ENCODE assay signal across 12 cellular contexts in genomic region chr14:58353516-58354299, GRCh38. TPM values are rescaled to one million over a fixed set of nuclear protein-coding genes. Genes with fewer than 3 reads are reported as not detected.
DNase-seq lines count a peak whose midpoint lies in the region; ATAC-seq and TF ChIP-seq lines count a peak whose summit lies in the region.
"Had no signal": no experiment of that assay in that cellular context is flagged by ENCODE, and none has a peak within 500 bp of the region (broad histone marks: within the 10 kb centered on the region; RNA-seq: fewer than 3 reads in every experiment).

No MANE protein-coding gene starts in this region.

- no peaks in the 10 kb centered on the region for H3K79me2 ChIP-seq in H9 (ENCODE audit: insufficient read depth, low read length)

- TF ChIP-seq CTCF in left ventricle myocardium inferior (IDR thresholded peaks at IDR 0.05; ENCODE audit: borderline replicate concordance) (no peak), vagina (IDR thresholded peaks at IDR 0.05) (no peak), uterus (IDR thresholded peaks at IDR 0.05) (no peak), H9 (conservative IDR thresholded peaks at IDR 0.05) (no peak)

- H3K79me1 ChIP-seq in H9 (ENCODE audit: insufficient read depth, low read depth, low read length, poor library complexity, severe bottlenecking) = no peaks in the 10 kb centered on the region

- no peak overlapping the region for H3K18ac ChIP-seq in H9 (ENCODE audit: insufficient read length, low read depth, low read length)

- no peak for DNase-seq in left ventricle myocardium inferior
- no peak for DNase-seq in left ventricle myocardium superior
- DNase-seq in left lobe of liver (ENCODE audit: low spot score) = no peak
- no peak for DNase-seq in vagina (ENCODE audit: extremely low spot score in 2 of 2)
- no peak for DNase-seq in uterus
- DNase-seq in H9 = no peak
- no peak for DNase-seq in NCI-H187 (lab: John Stamatoyannopoulos, UW)
- DNase-seq: activated CD8-positive, alpha-beta memory T cell treated with anti-CD3 and anti-CD28 coated beads, Interleukin-2, amount 50 U/mL, for 4 hours; DMS79 treated with DMSO at 0.1 percent for 48 hours had no signal

- no peak overlapping the region for H4K5ac ChIP-seq in H9 (ENCODE audit: insufficient read length, low read depth, low read length)

- H2BK15ac ChIP-seq in H9 (ENCODE audit: low read depth, low read length) = no peak overlapping the region

- H2BK5ac ChIP-seq in H9 (ENCODE audit: insufficient read length, low read length) = no peak overlapping the region

- peak overlapping the region; percentile 71 for H3K4me3 Mint-ChIP-seq in activated naive CD8-positive, alpha-beta T cell
- no peak overlapping the region for H3K4me3 Mint-ChIP-seq in H9

- H3K23me2 ChIP-seq in H9 (ENCODE audit: insufficient read length, low read depth, low read length, poor library complexity, severe bottlenecking) = no peaks in the 10 kb centered on the region

- H3K4me1 ChIP-seq in left ventricle myocardium inferior (peaks cover 13% of the 10 kb centered on the region), vagina (peaks cover 17% of the 10 kb centered on the region), uterus (no peaks in the 10 kb centered on the region), H9 (ENCODE audit: insufficient read depth, low read length) (no peaks in the 10 kb centered on the region)

- H3K36me3 ChIP-seq in left ventricle myocardium inferior (peaks cover 78% of the 10 kb centered on the region), vagina (peaks cover 0 to 25% of the 10 kb centered on the region in 2 donors), uterus (no peaks in the 10 kb centered on the region)

- peak overlapping the region; percentile 84 for H3K27ac Mint-ChIP-seq in activated naive CD8-positive, alpha-beta T cell
- H3K27ac Mint-ChIP-seq in H9 = no peak overlapping the region

- peak overlapping the region; percentile 1 for H3K27ac ChIP-seq in left ventricle myocardium inferior (replicated peaks)
- peak overlapping the region; percentile 4 for H3K27ac ChIP-seq in vagina
- H3K27ac ChIP-seq in uterus = peak overlapping the region in 1 of 2 donors; percentile 46
- no peak overlapping the region for H3K27ac ChIP-seq in H9 (ENCODE audit: insufficient read length, low read depth, low read length)

- no peak overlapping the region for H2BK12ac ChIP-seq in H9 (ENCODE audit: insufficient read length, low read depth, low read length)

- H2AFZ ChIP-seq in H9 (ENCODE audit: low read length) = no peak overlapping the region

- peaks cover 26% of the 10 kb centered on the region for H3K4me1 Mint-ChIP-seq in activated naive CD8-positive, alpha-beta T cell (ENCODE audit: low read depth)
- H3K4me1 Mint-ChIP-seq in H9 = no peaks in the 10 kb centered on the region

- H3K9me3 Mint-ChIP-seq in activated naive CD8-positive, alpha-beta T cell (ENCODE audit: low read depth) = no peaks in the 10 kb centered on the region
- no peaks in the 10 kb centered on the region for H3K9me3 Mint-ChIP-seq in H9

- intact Hi-C loops in left ventricle myocardium inferior (cut with micrococcal nuclease) (no loop called here), left ventricle myocardium superior (cut with micrococcal nuclease) (no loop called here), vagina (cut with DNase I) (no loop called here), uterus (cut with DNase I; ENCODE audit: low total_unique reads) (no loop called here)

- H3T11ph ChIP-seq in H9 (ENCODE audit: low read length) = no peak overlapping the region

- TF ChIP-seq POLR2A in vagina (IDR thresholded peaks at IDR 0.05) (no peak), uterus (IDR thresholded peaks at IDR 0.05) (no peak)

- no peak overlapping the region for H2BK120ac ChIP-seq in H9 (ENCODE audit: low read depth, low read length, poor library complexity, severe bottlenecking)

- peaks cover 14% of the 10 kb centered on the region for H3K36me3 Mint-ChIP-seq in activated naive CD8-positive, alpha-beta T cell
- H3K36me3 Mint-ChIP-seq in H9 (ENCODE audit: insufficient read depth in 1 of 3, low read depth in 3 of 3) = peaks cover 5 to 33% (median 25%) of the 10 kb centered on the region in 3 experiments; a peak in 6 of 7 replicates

- ATAC-seq in left ventricle myocardium superior (no peak), left lobe of liver (peak; percentile 20)

- H3K9ac ChIP-seq in H9 (ENCODE audit: extremely low read depth, insufficient read length, low read length) = no peak overlapping the region

- no peak overlapping the region for H2BK20ac ChIP-seq in H9 (ENCODE audit: low read depth, low read length, poor library complexity, severe bottlenecking)

- H4K91ac ChIP-seq in H9 (ENCODE audit: insufficient read length, low read depth, low read length) = no peak overlapping the region

- H3K27me3 ChIP-seq in left ventricle myocardium inferior (ENCODE audit: low read depth) (no peaks in the 10 kb centered on the region), vagina (no peaks in the 10 kb centered on the region), uterus (no peaks in the 10 kb centered on the region), H9 (ENCODE audit: insufficient read depth, low read length) (no peaks in the 10 kb centered on the region)

- no peak overlapping the region for H2AK5ac ChIP-seq in H9 (ENCODE audit: insufficient read length, low read length)

- no peak overlapping the region for H4K8ac ChIP-seq in H9 (replicated peaks; ENCODE audit: insufficient read length, low read depth, low read length)

- no peak overlapping the region for H3K23ac ChIP-seq in H9 (ENCODE audit: insufficient read length, low read depth, low read length)

- no peak overlapping the region for H3K14ac ChIP-seq in H9 (ENCODE audit: insufficient read depth, low read length)

- H3K4me3 ChIP-seq in left ventricle myocardium inferior (peak overlapping the region; percentile 34), vagina (peak overlapping the region in 1 of 2 donors; percentile 3), uterus (no peak overlapping the region)

- no peak overlapping the region for H3K56ac ChIP-seq in H9 (ENCODE audit: insufficient read length, low read depth, low read length)

- H3K4ac ChIP-seq in H9 (ENCODE audit: low read depth, low read length) = no peak overlapping the region

- no CpG with 5 or more reads among the region's 4 CpGs for WGBS in H9 (ENCODE audit: extremely low coverage, insufficient read length, low lambda C conversion rate)

- no peaks in the 10 kb centered on the region for H3K27me3 Mint-ChIP-seq in activated naive CD8-positive, alpha-beta T cell
- H3K27me3 Mint-ChIP-seq in H9 (ENCODE audit: low read depth) = no peaks in the 10 kb centered on the region

- H3K9me3 ChIP-seq in left ventricle myocardium inferior (replicated peaks) = no peaks in the 10 kb centered on the region
- no peaks in the 10 kb centered on the region for H3K9me3 ChIP-seq in vagina
- H3K9me3 ChIP-seq in uterus = no peaks in the 10 kb centered on the region
- no peaks in the 10 kb centered on the region for H3K9me3 ChIP-seq in H9 (ENCODE audit: control insufficient read depth, low read depth, low read length)

- no peak overlapping the region for H3K4me2 ChIP-seq in H9 (ENCODE audit: insufficient read depth, insufficient read length, low read length)

- no peaks in the 10 kb centered on the region for H4K20me1 ChIP-seq in H9 (ENCODE audit: control insufficient read depth, insufficient read depth, insufficient read length)

RNA-seq across cellular contexts. Expression of gene TOMM20L, which starts 42.0 kb away (rescaled TPM):
- total RNA-seq in left ventricle myocardium inferior (not detected), left ventricle myocardium superior (not detected), left lobe of liver (not detected), vagina (not detected), uterus (10 to 100 TPM in 1 of 4 donors, not detected in 3; 18.7 TPM), H9 (2021) (not detected in 2 replicates)
- total RNA-seq: M059J, myocyte had no signal

RNA-seq across cellular contexts. Expression of gene ARID4A, which starts 55.4 kb away (rescaled TPM):
- 14.2 TPM for total RNA-seq in left ventricle myocardium inferior
- total RNA-seq in left ventricle myocardium superior = 16.4 TPM
- 16.7 TPM for total RNA-seq in left lobe of liver
- 20.6 TPM for total RNA-seq in vagina
- total RNA-seq in uterus = 10 to 100 TPM in 2 of 4 donors, 1 to 10 TPM in 2; 8.2 to 37.5 (median 21.0) TPM
- total RNA-seq in H9 (2021) = 12.9 and 13.2 TPM in 2 replicates
